Comparison of ENCODE assay signal across 8 cellular contexts in the genomic region with DNA sequence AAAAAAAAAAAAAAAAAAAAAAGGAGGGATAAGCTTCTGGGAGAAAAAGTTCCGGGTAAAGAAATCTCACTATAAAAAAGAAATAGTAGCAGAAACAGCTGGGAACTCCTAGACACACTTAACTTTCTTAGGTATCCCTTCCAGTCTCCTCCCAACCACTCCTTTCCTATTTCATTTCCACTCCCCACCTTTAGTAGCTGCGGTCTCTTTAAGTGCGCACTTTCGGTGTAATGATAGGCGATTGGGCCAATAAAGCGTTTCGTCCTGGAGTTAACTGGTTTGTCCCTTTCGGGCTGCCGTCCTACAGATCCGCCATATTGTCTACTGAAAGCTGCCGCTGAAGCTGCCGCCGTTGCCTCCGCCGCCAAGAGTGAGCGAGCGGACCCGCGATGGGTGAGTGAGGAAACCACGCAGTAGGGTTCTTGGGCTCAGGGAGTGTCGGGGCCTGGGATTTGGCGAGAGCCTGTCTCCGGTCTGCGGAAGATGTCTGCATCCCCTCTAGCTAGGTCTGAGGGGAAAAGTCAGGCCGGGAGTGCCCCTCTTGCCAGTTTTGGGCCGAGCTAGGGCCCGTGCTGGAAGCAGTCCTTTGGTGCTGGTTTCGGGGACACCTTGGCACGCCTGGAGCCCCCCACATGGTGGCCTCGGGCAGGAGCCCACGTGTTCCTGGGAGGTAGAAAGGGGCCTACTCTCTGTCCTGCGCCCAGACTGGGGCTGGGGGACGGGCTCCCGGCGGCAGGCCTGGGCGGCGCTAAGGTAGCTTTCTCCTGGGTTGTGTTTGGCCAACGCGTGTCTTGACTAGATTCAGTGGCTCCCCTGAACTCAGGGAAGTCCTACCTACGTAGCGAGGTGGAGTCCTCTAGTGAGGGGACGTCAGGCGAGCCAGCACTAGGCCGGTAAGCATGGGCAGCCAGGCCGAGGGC. TPM values are rescaled to one million over a fixed set of nuclear protein-coding genes. Genes with fewer than 3 reads are reported as not detected.
A peak's percentile ranks its signal among the peaks of the same experiment; 100 is the strongest.
DNase-seq lines count a peak whose midpoint lies in the region; ATAC-seq and TF ChIP-seq lines count a peak whose summit lies in the region.

Gene KPNA6 (plus strand): TSS at position 315 of the 920 bp plus-strand sequence. CDS start 75 bp downstream, at position 390.

- H3K27ac Mint-ChIP-seq in activated CD4-positive, alpha-beta T cell treated with anti-CD3 and anti-CD28 coated beads, Interleukin-2, amount 10 ng/mL, durations not matched to agents 7 days and 5 days: peak within 1 kb of the TSS; percentile 98

- DNase-seq in AG20443 (ENCODE audit: low spot score) (peak; percentile 86), NCI-H748 (lab: John Stamatoyannopoulos, UW; ENCODE audit: unreplicated experiment) (peak; percentile 93), coronary artery (ENCODE audit: low spot score) (peak; percentile 91), left kidney (ENCODE audit: low read depth, low spot score) (peak; percentile 98)
- peak; percentile 95 for DNase-seq in activated CD4-positive, alpha-beta T cell treated with anti-CD3 and anti-CD28 coated beads, Interleukin-2, amount 10 ng/mL, durations not matched to agents 7 days and 5 days
- peak; percentile 89 for DNase-seq in stimulated activated CD4-positive, alpha-beta T cell treated with anti-CD3 and anti-CD28 coated beads, Interleukin-1b, Interleukin-23, amount 100 ng/mL, for 48 hours

- ATAC-seq in GM19043 (IDR thresholded peaks at IDR 0.05; ENCODE audit: low read depth, unreplicated experiment) (peak; percentile 66), HG03469 (IDR thresholded peaks at IDR 0.05; ENCODE audit: unreplicated experiment) (peak; percentile 45)

- peak within 1 kb of the TSS; percentile 94 for H3K4me3 ChIP-seq in coronary artery

- H3K4me3 Mint-ChIP-seq in activated CD4-positive, alpha-beta T cell treated with anti-CD3 and anti-CD28 coated beads, Interleukin-2, amount 10 ng/mL, durations not matched to agents 7 days and 5 days: peak within 1 kb of the TSS; percentile 97

- peaks cover 36% of the 10 kb centered on the region for H3K4me1 Mint-ChIP-seq in activated CD4-positive, alpha-beta T cell treated with anti-CD3 and anti-CD28 coated beads, Interleukin-2, amount 10 ng/mL, durations not matched to agents 7 days and 5 days

- H3K9me3 Mint-ChIP-seq in activated CD4-positive, alpha-beta T cell treated with anti-CD3 and anti-CD28 coated beads, Interleukin-2, amount 10 ng/mL, durations not matched to agents 7 days and 5 days: no peaks in the 10 kb centered on the region

- TF ChIP-seq CTCF in coronary artery (IDR thresholded peaks at IDR 0.05): no peak

- no peaks in the 10 kb centered on the region for H3K27me3 Mint-ChIP-seq in activated CD4-positive, alpha-beta T cell treated with anti-CD3 and anti-CD28 coated beads, Interleukin-2, amount 10 ng/mL, durations not matched to agents 7 days and 5 days

- POLR2A ChIA-PET in activated CD4-positive, alpha-beta T cell treated with anti-CD3 and anti-CD28 coated beads, Interleukin-2, amount 10 ng/mL, durations not matched to agents 7 days and 5 days (lab: Charles Lee): interaction anchor here (0.6 to 0.8 kb wide), 2 partner anchors 22 to 141 kb away, joined by 3 read pairs; no protein-coding TSS in a partner anchor

- H3K27ac ChIP-seq in coronary artery: peak within 1 kb of the TSS; percentile 83 to 94

- CTCF ChIA-PET in activated CD4-positive, alpha-beta T cell treated with anti-CD3 and anti-CD28 coated beads, Interleukin-2, amount 10 ng/mL, durations not matched to agents 7 days and 5 days (lab: Charles Lee): interaction anchor here (0.6 to 2.7 kb wide), 18 partner anchors 10 to 412 kb away, joined by 3 to 13 read pairs (median 4); partner anchors contain the start of gene TMEM39B

- H3K36me3 Mint-ChIP-seq in activated CD4-positive, alpha-beta T cell treated with anti-CD3 and anti-CD28 coated beads, Interleukin-2, amount 10 ng/mL, durations not matched to agents 7 days and 5 days (ENCODE audit: low read depth): peaks cover 6% of the 10 kb centered on the region

RNA-seq across cellular contexts. Expression of gene KPNA6, which starts in this region (rescaled TPM):
- 10 to 100 TPM; 64.8 to 64.9 TPM for total RNA-seq in activated CD4-positive, alpha-beta T cell treated with anti-CD3 and anti-CD28 coated beads, Interleukin-2, amount 10 ng/mL, durations not matched to agents 7 days and 5 days

Comparison
In these comparisons a context has a peak if more than half of its experiments do, and no peak if none do; other contexts are left out.
1. Peak in every context shown above with its lines: DNase-seq, ATAC-seq, H3K4me3 ChIP-seq and H3K27ac ChIP-seq.